ENCODE assay signal across 9 cellular contexts in the genomic region with DNA sequence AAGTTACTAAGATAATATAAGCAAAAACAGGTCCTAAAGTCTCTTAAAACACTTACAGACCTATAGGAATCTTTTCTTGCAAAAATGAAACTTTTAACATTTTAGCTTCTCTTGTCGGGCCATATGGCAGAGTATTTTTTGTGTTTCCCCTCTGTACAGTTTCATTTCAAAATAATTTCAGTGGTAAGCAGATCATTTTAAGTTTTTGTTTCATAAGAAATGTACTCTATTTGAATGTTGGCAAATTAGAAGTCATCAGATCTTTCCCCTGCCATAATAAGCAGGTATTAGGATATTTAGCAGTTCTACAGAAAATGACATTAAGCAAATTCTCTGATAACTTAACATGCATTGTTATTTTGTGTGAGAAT. TPM values are rescaled to one million over a fixed set of nuclear protein-coding genes. Genes with fewer than 3 reads are reported as not detected.
A peak's percentile ranks its signal among the peaks of the same experiment; 100 is the strongest.
DNase-seq lines count a peak whose midpoint lies in the region; ATAC-seq and TF ChIP-seq lines count a peak whose summit lies in the region.
"Had no signal": no experiment of that assay in that cellular context is flagged by ENCODE, and none has a peak within 500 bp of the region (broad histone marks: within the 10 kb centered on the region; RNA-seq: fewer than 3 reads in every experiment).

No MANE protein-coding gene starts in this region.

- no peak overlapping the region for H3K9ac ChIP-seq in endodermal cell (ENCODE audit: extremely low read depth, low read length, poor library complexity, severe bottlenecking)

- H3K27me3 ChIP-seq in tibial artery (no peaks in the 10 kb centered on the region), endodermal cell (ENCODE audit: control insufficient read depth, insufficient read depth, low read length, poor library complexity, severe bottlenecking) (peaks cover 91% of the 10 kb centered on the region)

- H3K4me1 ChIP-seq in tibial artery (peaks cover 0 to 25% (median 11%) of the 10 kb centered on the region in 4 donors), endodermal cell (ENCODE audit: control insufficient read depth, insufficient read depth, low read length) (no peaks in the 10 kb centered on the region)

- peaks cover 0 to 1% of the 10 kb centered on the region in 2 donors for H3K36me3 Mint-ChIP-seq in activated T-cell treated with anti-CD3 and anti-CD28 coated beads, Interleukin-2, amount 50 U/mL, for 72 hours (ENCODE audit: insufficient read depth in 2 of 2)
- H3K36me3 Mint-ChIP-seq in central memory CD8-positive, alpha-beta T cell (ENCODE audit: insufficient read depth), result no peaks in the 10 kb centered on the region
- H3K36me3 Mint-ChIP-seq in endodermal cell (ENCODE audit: low read depth), result no peaks in the 10 kb centered on the region

- H3K4me1 Mint-ChIP-seq in activated T-cell treated with anti-CD3 and anti-CD28 coated beads, Interleukin-2, amount 50 U/mL, for 72 hours (ENCODE audit: low read depth), result peaks cover 33% of the 10 kb centered on the region
- H3K4me1 Mint-ChIP-seq in central memory CD8-positive, alpha-beta T cell, result peaks cover 15% of the 10 kb centered on the region
- peaks cover 2% of the 10 kb centered on the region for H3K4me1 Mint-ChIP-seq in endodermal cell

- no peak for DNase-seq in activated T-cell treated with anti-CD3 and anti-CD28 coated beads, Interleukin-2, amount 50 U/mL, for 72 hours
- DNase-seq in activated T-cell treated with anti-CD3 and anti-CD28 coated beads for 4 hours, result no peak
- DNase-seq in central memory CD8-positive, alpha-beta T cell (ENCODE audit: low spot score in 2 of 2), result no peak
- DNase-seq in tibial artery, result no peak
- DNase-seq in endodermal cell, result no peak
- no peak for DNase-seq in superior temporal gyrus (ENCODE audit: extremely low spot score)

- H3K4me3 ChIP-seq in tibial artery, result peak overlapping the region; percentile 9 to 14
- no peak overlapping the region for H3K4me3 ChIP-seq in endodermal cell (ENCODE audit: low read length)

- WGBS in endodermal cell (ENCODE audit: insufficient coverage in 1 of 2, insufficient read length in 1 of 2), 2 experiments, result 92 to 100% methylated on average over 1 of the region's 1 CpG

- H3K27ac Mint-ChIP-seq in activated T-cell treated with anti-CD3 and anti-CD28 coated beads, Interleukin-2, amount 50 U/mL, for 72 hours, result peak overlapping the region; percentile 96
- H3K27ac Mint-ChIP-seq in central memory CD8-positive, alpha-beta T cell (ENCODE audit: low read depth), result no peak overlapping the region
- no peak overlapping the region for H3K27ac Mint-ChIP-seq in endodermal cell

- peak; percentile 8 to 22 for ATAC-seq in activated T-cell treated with anti-CD3 and anti-CD28 coated beads, Interleukin-2, amount 50 U/mL, for 72 hours (replicated peaks in 1 of 2)
- peak; percentile 33 for ATAC-seq in HG03066 (IDR thresholded peaks at IDR 0.05; ENCODE audit: low read depth, unreplicated experiment)
- no peak for ATAC-seq in central memory CD8-positive, alpha-beta T cell (replicated peaks; ENCODE audit: extremely low read depth, poor library complexity, severe bottlenecking)
- ATAC-seq in esophagus mucosa, result no peak

- H3K27me3 Mint-ChIP-seq in activated T-cell treated with anti-CD3 and anti-CD28 coated beads, Interleukin-2, amount 50 U/mL, for 72 hours (ENCODE audit: low read depth), result no peaks in the 10 kb centered on the region
- no peaks in the 10 kb centered on the region for H3K27me3 Mint-ChIP-seq in central memory CD8-positive, alpha-beta T cell
- H3K27me3 Mint-ChIP-seq in endodermal cell (ENCODE audit: insufficient read depth), result peaks cover 65% of the 10 kb centered on the region

- H3K36me3 ChIP-seq in tibial artery, result no peaks in the 10 kb centered on the region
- no peaks in the 10 kb centered on the region for H3K36me3 ChIP-seq in endodermal cell (ENCODE audit: control insufficient read depth, insufficient read depth, low read length)

- no peaks in the 10 kb centered on the region for H3K9me3 Mint-ChIP-seq in activated T-cell treated with anti-CD3 and anti-CD28 coated beads, Interleukin-2, amount 50 U/mL, for 72 hours
- H3K9me3 Mint-ChIP-seq in central memory CD8-positive, alpha-beta T cell, result no peaks in the 10 kb centered on the region
- no peaks in the 10 kb centered on the region for H3K9me3 Mint-ChIP-seq in endodermal cell

- intact Hi-C loops in tibial artery (cut with DNase I; ENCODE audit: low total_unique reads), result no loop called here

- H3K27ac ChIP-seq in tibial artery (peak overlapping the region in 1 of 2 donors; percentile 39), endodermal cell (ENCODE audit: low read depth, low read length) (no peak overlapping the region)
- H3K27ac ChIP-seq: VCaP had no signal

- TF ChIP-seq CTCF in tibial artery (IDR thresholded peaks at IDR 0.05), result no peak
- TF ChIP-seq CTCF in endodermal cell (conservative IDR thresholded peaks at IDR 0.05), result no peak

- H3K9me3 ChIP-seq in tibial artery (no peaks in the 10 kb centered on the region), endodermal cell (ENCODE audit: control insufficient read depth, low read length) (no peaks in the 10 kb centered on the region)

- H3K4me3 Mint-ChIP-seq in activated T-cell treated with anti-CD3 and anti-CD28 coated beads, Interleukin-2, amount 50 U/mL, for 72 hours, result peak overlapping the region; percentile 74 to 94
- H3K4me3 Mint-ChIP-seq in central memory CD8-positive, alpha-beta T cell, result peak overlapping the region; percentile 22
- H3K4me3 Mint-ChIP-seq in endodermal cell, result no peak overlapping the region

RNA-seq across cellular contexts. Expression of a gene that starts 37.9 kb away (rescaled TPM):
- 1 to 10 TPM; 1.7 to 2.2 TPM for total RNA-seq in activated T-cell treated with anti-CD3 and anti-CD28 coated beads, Interleukin-2, amount 50 U/mL, for 72 hours
- 3.0 TPM for total RNA-seq in esophagus mucosa
- total RNA-seq in endodermal cell, result 1 to 10 TPM in 1 of 2 donors, under 1 TPM in 1; 0.15 to 2.6 TPM
- 12.9 TPM for polyA plus RNA-seq in endodermal cell (2013, experiment 1 of 2)
- polyA plus RNA-seq in endodermal cell (2013, experiment 2 of 2), result 15.7 TPM

Comparison
In these comparisons a context has a peak if more than half of its experiments do, and no peak if none do; other contexts are left out.
1. ATAC-seq: peak in activated T-cell treated with anti-CD3 and anti-CD28 coated beads, Interleukin-2, amount 50 U/mL, for 72 hours (2 of 2) and HG03066 (single experiment); none in central memory CD8-positive, alpha-beta T cell (single experiment) and esophagus mucosa (single experiment).